ENCODE assay signal across 8 cellular contexts in the genomic region with DNA sequence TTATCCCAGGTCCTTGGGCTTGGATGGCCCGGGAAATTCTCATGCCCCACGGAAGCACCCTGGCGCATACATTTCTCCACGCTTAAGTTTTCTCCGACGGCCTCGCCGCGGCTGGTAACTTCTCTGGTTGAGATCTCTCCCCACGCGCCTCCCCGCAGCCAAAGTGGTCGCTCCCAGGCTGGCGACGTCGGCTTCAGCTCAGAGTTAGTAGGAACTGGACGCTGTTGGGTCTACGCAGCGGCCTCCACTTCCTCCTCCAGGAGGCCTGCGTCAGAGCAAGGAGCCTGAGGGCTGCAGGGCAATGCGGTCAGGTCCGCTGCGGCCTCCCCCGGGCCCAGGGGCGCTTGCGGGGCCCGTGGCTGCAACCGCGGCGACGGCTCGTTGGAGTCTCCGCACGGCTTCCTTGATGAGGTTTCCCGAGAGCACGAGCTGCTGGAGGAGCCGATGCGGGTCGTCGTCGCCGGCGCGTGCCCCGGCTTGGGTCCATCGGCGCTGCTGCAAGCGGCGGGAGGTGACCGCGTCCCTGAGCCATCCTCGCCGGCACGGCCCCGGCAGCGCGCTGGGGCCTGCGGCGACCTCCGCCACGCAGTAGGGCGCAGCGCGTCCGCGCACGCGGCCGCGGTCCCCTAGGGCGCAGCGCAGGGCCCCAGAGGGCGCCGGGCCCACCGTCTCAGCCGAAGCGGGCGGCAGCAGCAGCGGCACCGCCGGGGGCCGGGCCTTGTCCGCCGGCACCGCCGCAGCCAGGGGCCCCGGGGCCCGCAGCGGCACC. TPM values are rescaled to one million over a fixed set of nuclear protein-coding genes. Genes with fewer than 3 reads are reported as not detected.
A peak's percentile ranks its signal among the peaks of the same experiment; 100 is the strongest.
DNase-seq lines count a peak whose midpoint lies in the region; ATAC-seq and TF ChIP-seq lines count a peak whose summit lies in the region.

No MANE protein-coding gene starts in this region.

- H3K4me1 Mint-ChIP-seq in natural killer cell treated with Interleukin-12 subunit alpha and Interleukin-12 subunit beta and Interleukin-15 and Interleukin-18, amount 100 ng/mL, for 72 hours (ENCODE audit: low read depth in 2 of 2) = peaks cover 30 to 41% of the 10 kb centered on the region in 2 donors

- no peak for TF ChIP-seq POLR2A in uterus (IDR thresholded peaks at IDR 0.05)

- H3K36me3 Mint-ChIP-seq in natural killer cell treated with Interleukin-12 subunit alpha and Interleukin-12 subunit beta and Interleukin-15 and Interleukin-18, amount 100 ng/mL, for 72 hours = no peaks in the 10 kb centered on the region

- H3K36me3 ChIP-seq in fibroblast of lung (ENCODE audit: control insufficient read depth, insufficient read depth, low read length) (no peaks in the 10 kb centered on the region), uterus (no peaks in the 10 kb centered on the region)

- H3K27me3 Mint-ChIP-seq in natural killer cell treated with Interleukin-12 subunit alpha and Interleukin-12 subunit beta and Interleukin-15 and Interleukin-18, amount 100 ng/mL, for 72 hours = no peaks in the 10 kb centered on the region

- DNase-seq in ELR (ENCODE audit: low read depth) = peak; percentile 78
- DNase-seq in LNCaP clone FGC (ENCODE audit: low read depth) = no peak
- DNase-seq in activated CD8-positive, alpha-beta memory T cell treated with anti-CD3 and anti-CD28 coated beads, Interleukin-2, amount 50 U/mL, for 48 hours = peak; percentile 76
- peak; percentile 49 to 58 for DNase-seq in fibroblast of lung (ENCODE audit: low read depth in 2 of 2)
- DNase-seq in natural killer cell treated with Interleukin-12 subunit alpha and Interleukin-12 subunit beta and Interleukin-15 and Interleukin-18, amount 100 ng/mL, for 72 hours (ENCODE audit: low spot score) = peak; percentile 68
- no peak for DNase-seq in uterus

- H3K4me2 ChIP-seq in fibroblast of lung (ENCODE audit: extremely low read depth, insufficient read depth, low read length) = peak overlapping the region; percentile 84

- peak overlapping the region; percentile 95 for H3K4me3 Mint-ChIP-seq in natural killer cell treated with Interleukin-12 subunit alpha and Interleukin-12 subunit beta and Interleukin-15 and Interleukin-18, amount 100 ng/mL, for 72 hours

- H3K9me3 ChIP-seq in fibroblast of lung (ENCODE audit: control insufficient read depth, insufficient read depth, low read depth, low read length) (no peaks in the 10 kb centered on the region), uterus (no peaks in the 10 kb centered on the region)

- peak overlapping the region; percentile 81 to 86 for H3K27ac Mint-ChIP-seq in natural killer cell treated with Interleukin-12 subunit alpha and Interleukin-12 subunit beta and Interleukin-15 and Interleukin-18, amount 100 ng/mL, for 72 hours

- ATAC-seq in GM21825 (IDR thresholded peaks at IDR 0.05; ENCODE audit: unreplicated experiment) (peak; percentile 21), GM18870 (IDR thresholded peaks at IDR 0.05; ENCODE audit: unreplicated experiment) (no peak)
- ATAC-seq in natural killer cell treated with Interleukin-12 subunit alpha and Interleukin-12 subunit beta and Interleukin-15 and Interleukin-18, amount 100 ng/mL, for 72 hours = peak; percentile 37 to 56

- TF ChIP-seq CTCF in LNCaP clone FGC (IDR thresholded peaks at IDR 0.05; ENCODE audit: control insufficient read depth, extremely low read depth, insufficient read depth) (no peak), fibroblast of lung (conservative IDR thresholded peaks at IDR 0.05 in 1 of 2, IDR thresholded peaks at IDR 0.05 in 1 of 2; ENCODE audit: low read depth in 1 of 2, low read length in 2 of 2) (no peak), uterus (IDR thresholded peaks at IDR 0.05) (no peak)

- peak overlapping the region; percentile 73 for H3K4me3 ChIP-seq in LNCaP clone FGC (ENCODE audit: low read depth, low read length)
- peak overlapping the region; percentile 58 to 76 (median 68) for H3K4me3 ChIP-seq in fibroblast of lung (replicated peaks in 1 of 4; ENCODE audit: control extremely low read depth in 1 of 4, insufficient read depth in 1 of 4, low read depth in 3 of 4, low read length in 4 of 4)
- H3K4me3 ChIP-seq in uterus = peak overlapping the region; percentile 57 to 93

- H3K4me1 ChIP-seq in fibroblast of lung (ENCODE audit: control insufficient read depth, extremely low read depth, insufficient read depth, low read length) (peaks cover 2% of the 10 kb centered on the region), uterus (peaks cover 0 to 14% of the 10 kb centered on the region in 2 donors)

- no peaks in the 10 kb centered on the region for H4K20me1 ChIP-seq in fibroblast of lung (ENCODE audit: control insufficient read depth, extremely low read depth, insufficient read depth, low read length)

- H3K79me2 ChIP-seq in fibroblast of lung (ENCODE audit: control insufficient read depth, insufficient read depth, low read length) = peaks cover 4% of the 10 kb centered on the region

- H3K27me3 ChIP-seq in fibroblast of lung (ENCODE audit: control insufficient read depth, insufficient read depth, low read length) = peaks cover 15% of the 10 kb centered on the region
- no peaks in the 10 kb centered on the region for H3K27me3 ChIP-seq in uterus

- intact Hi-C loops in uterus (cut with DNase I; ENCODE audit: low total_unique reads) = no loop called here

- H2AFZ ChIP-seq in fibroblast of lung (ENCODE audit: low read length) = peak overlapping the region; percentile 45

- no peaks in the 10 kb centered on the region for H3K9me3 Mint-ChIP-seq in natural killer cell treated with Interleukin-12 subunit alpha and Interleukin-12 subunit beta and Interleukin-15 and Interleukin-18, amount 100 ng/mL, for 72 hours

- H3K27ac ChIP-seq in fibroblast of lung (ENCODE audit: insufficient read depth, low read length) (peak overlapping the region; percentile 98), uterus (peak overlapping the region; percentile 86 to 91)

- peak overlapping the region; percentile 100 for H3K9ac ChIP-seq in fibroblast of lung (ENCODE audit: insufficient read depth, low read length)

RNA-seq across cellular contexts. Expression of a gene that starts 0.7 kb away (rescaled TPM):
- total RNA-seq in fibroblast of lung = 5.3 and 6.7 TPM in 2 replicates
- polyA plus RNA-seq in fibroblast of lung = 2.0 and 2.2 TPM in 2 replicates
- 2.0 and 2.3 TPM in 2 replicates for polyA plus RNA-seq in fibroblast of lung (2012)
- 0.94 and 1.1 TPM in 2 replicates for polyA minus RNA-seq in fibroblast of lung (ENCODE audit: low replicate concordance)
- 1 to 10 TPM; 7.1 to 8.7 TPM for total RNA-seq in natural killer cell treated with Interleukin-12 subunit alpha and Interleukin-12 subunit beta and Interleukin-15 and Interleukin-18, amount 100 ng/mL, for 72 hours
- total RNA-seq in uterus = 10 to 100 TPM in 1 of 4 donors, 1 to 10 TPM in 3; 2.4 to 14.9 (median 4.8) TPM

RNA-seq across cellular contexts. Expression of a gene that starts 14.7 kb away (rescaled TPM):
- total RNA-seq in fibroblast of lung (2.8 TPM in 2 replicates), uterus (1 to 10 TPM; 1.8 to 6.9 (median 3.2) TPM)
- 0.48 and 0.70 TPM in 2 replicates for polyA plus RNA-seq in fibroblast of lung
- polyA plus RNA-seq in fibroblast of lung (2012) = 1.1 and 1.7 TPM in 2 replicates
- polyA minus RNA-seq in fibroblast of lung (ENCODE audit: low replicate concordance) = 0.19 TPM in 1 of 2 replicates, not detected in the other
- total RNA-seq in natural killer cell treated with Interleukin-12 subunit alpha and Interleukin-12 subunit beta and Interleukin-15 and Interleukin-18, amount 100 ng/mL, for 72 hours = 1 to 10 TPM; 2.4 to 3.0 TPM

RNA-seq across cellular contexts. Expression of a gene that starts 41.3 kb away (rescaled TPM):
- total RNA-seq in fibroblast of lung (4.6 and 7.4 TPM in 2 replicates), uterus (10 to 100 TPM in 3 of 4 donors, 1 to 10 TPM in 1; 5.3 to 25.8 (median 14.0) TPM)
- 5.6 and 9.0 TPM in 2 replicates for polyA plus RNA-seq in fibroblast of lung
- 3.2 and 7.3 TPM in 2 replicates for polyA plus RNA-seq in fibroblast of lung (2012)
- polyA minus RNA-seq in fibroblast of lung (ENCODE audit: low replicate concordance) = 3.6 and 9.7 TPM in 2 replicates
- total RNA-seq in natural killer cell treated with Interleukin-12 subunit alpha and Interleukin-12 subunit beta and Interleukin-15 and Interleukin-18, amount 100 ng/mL, for 72 hours = 10 to 100 TPM; 38.2 to 40.2 TPM

Comparison
In these comparisons a context has a peak if more than half of its experiments do, and no peak if none do; other contexts are left out.
1. DNase-seq: peak in ELR (single experiment), activated CD8-positive, alpha-beta memory T cell treated with anti-CD3 and anti-CD28 coated beads, Interleukin-2, amount 50 U/mL, for 48 hours (single experiment), fibroblast of lung (2 of 2) and natural killer cell treated with Interleukin-12 subunit alpha and Interleukin-12 subunit beta and Interleukin-15 and Interleukin-18, amount 100 ng/mL, for 72 hours (single experiment); none in LNCaP clone FGC (single experiment) and uterus (0 of 2).
2. Peak in every context shown above with its lines, with median percentiles within 50 percentile points of each other: H3K4me3 ChIP-seq.